8 cellular contexts compared by ENCODE assay signal in the genomic region with DNA sequence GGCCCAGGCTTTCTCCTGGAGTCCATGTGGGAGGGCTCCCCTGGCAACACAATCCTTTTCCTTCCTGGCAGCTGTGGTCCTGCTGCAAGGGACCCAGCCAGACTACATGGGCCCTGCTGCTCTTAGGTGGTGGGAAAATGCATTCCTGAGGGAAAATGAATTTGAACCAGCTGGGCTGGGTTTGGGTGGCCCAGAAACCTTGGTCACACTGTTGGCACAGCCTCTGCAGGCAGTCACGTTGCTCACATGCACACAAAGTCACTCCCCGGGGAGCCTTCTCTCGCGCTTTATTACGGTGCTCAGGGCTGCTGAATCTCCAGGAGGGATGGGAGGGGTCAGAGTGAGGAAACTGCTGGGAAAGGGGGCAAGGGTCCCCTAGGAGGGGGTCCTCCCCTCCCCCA. TPM values are rescaled to one million over a fixed set of nuclear protein-coding genes. Genes with fewer than 3 reads are reported as not detected.
DNase-seq lines count a peak whose midpoint lies in the region; TF ChIP-seq lines count a peak whose summit lies in the region.

No MANE protein-coding gene starts in this region.

- H3K36me3 Mint-ChIP-seq in Calu3 (ENCODE audit: insufficient read depth, unreplicated experiment): peaks cover 26% of the 10 kb centered on the region
- peaks cover 19% of the 10 kb centered on the region for H3K36me3 Mint-ChIP-seq in T-helper 2 cell treated with Interferon-gamma antibody and Interleukin-4, amounts not matched to agents 5 μg/mL and 100 μg/mL, for 36 hours (ENCODE audit: low read depth)

- WGBS in sigmoid colon, 2 donors: 16 to 29% methylated on average over 5 of the region's 5 CpGs

- no peak for TF ChIP-seq CTCF in Calu3 (IDR thresholded peaks at IDR 0.05; ENCODE audit: unreplicated experiment)
- no peak for TF ChIP-seq CTCF in sigmoid colon (IDR thresholded peaks at IDR 0.05)
- no peak for TF ChIP-seq CTCF in GM10266 (IDR thresholded peaks at IDR 0.05; ENCODE audit: control insufficient read depth, insufficient read depth, low read depth, missing control alignments)

- H3K4me3 Mint-ChIP-seq in Calu3 (ENCODE audit: low read depth, unreplicated experiment): no peak overlapping the region
- H3K4me3 Mint-ChIP-seq in T-helper 2 cell treated with Interferon-gamma antibody and Interleukin-4, amounts not matched to agents 5 μg/mL and 100 μg/mL, for 36 hours: no peak overlapping the region

- no TSS peak for BruUV-seq in Calu3 (replicated peaks; lab: Mats Ljungman, UMichigan)

- H3K9me3 ChIP-seq in SJCRH30 (replicated peaks) (no peaks in the 10 kb centered on the region), sigmoid colon (no peaks in the 10 kb centered on the region)

- H3K27ac ChIP-seq in SJCRH30 (peak overlapping the region; percentile 41), sigmoid colon (peak overlapping the region; percentile 61 to 90 (median 86))

- no peaks in the 10 kb centered on the region for H3K9me3 Mint-ChIP-seq in Calu3 (ENCODE audit: low read depth, unreplicated experiment)
- no peaks in the 10 kb centered on the region for H3K9me3 Mint-ChIP-seq in T-helper 2 cell treated with Interferon-gamma antibody and Interleukin-4, amounts not matched to agents 5 μg/mL and 100 μg/mL, for 36 hours

- CTCF ChIA-PET in Calu3 (lab: Charles Lee): interaction anchor here (2.2 kb wide), 1 partner anchor 22 kb away, joined by 13 read pairs; no protein-coding TSS in a partner anchor

- intact Hi-C loops in Calu3 (cut with micrococcal nuclease; ENCODE audit: unreplicated experiment) (no loop called here), sigmoid colon (cut with DNase I) (loop anchor here (2.0 kb wide), 1 partner anchor 41 kb away; no protein-coding TSS in a partner anchor)

- no peak for TF ChIP-seq POLR2A in sigmoid colon (IDR thresholded peaks at IDR 0.05)

- peak overlapping the region; percentile 88 for H3K27ac Mint-ChIP-seq in Calu3 (ENCODE audit: unreplicated experiment)
- no peak overlapping the region for H3K27ac Mint-ChIP-seq in T-helper 2 cell treated with Interferon-gamma antibody and Interleukin-4, amounts not matched to agents 5 μg/mL and 100 μg/mL, for 36 hours

- H3K4me1 Mint-ChIP-seq in Calu3 (ENCODE audit: low read depth, unreplicated experiment): peaks cover 85% of the 10 kb centered on the region
- peaks cover 61% of the 10 kb centered on the region for H3K4me1 Mint-ChIP-seq in T-helper 2 cell treated with Interferon-gamma antibody and Interleukin-4, amounts not matched to agents 5 μg/mL and 100 μg/mL, for 36 hours (ENCODE audit: low read depth)

- H3K4me3 ChIP-seq in SJCRH30: no peak overlapping the region
- H3K4me3 ChIP-seq in sigmoid colon: no peak overlapping the region

- H3K36me3 ChIP-seq in SJCRH30 (peaks cover 5% of the 10 kb centered on the region; the same call in 1 of the 2 replicates), sigmoid colon (no peaks in the 10 kb centered on the region)

- H3K4me1 ChIP-seq in SJCRH30: peaks cover 52% of the 10 kb centered on the region
- H3K4me1 ChIP-seq in sigmoid colon: peaks cover 0 to 100% (median 100%) of the 10 kb centered on the region in 4 donors

- no peaks in the 10 kb centered on the region for H3K27me3 Mint-ChIP-seq in Calu3 (ENCODE audit: unreplicated experiment)
- H3K27me3 Mint-ChIP-seq in T-helper 2 cell treated with Interferon-gamma antibody and Interleukin-4, amounts not matched to agents 5 μg/mL and 100 μg/mL, for 36 hours (ENCODE audit: low read depth): peaks cover 6% of the 10 kb centered on the region

- DNase-seq in Calu3 (no peak), SJCRH30 (peak; percentile 72 to 77), globus pallidus (ENCODE audit: low spot score) (peak; percentile 50), sigmoid colon (peak; percentile 75), GF-D8 (lab: John Stamatoyannopoulos, UW) (no peak), activated gamma-delta T cell (lab: John Stamatoyannopoulos, UW) (no peak), GM10266 (ENCODE audit: extremely low spot score) (no peak)
- DNase-seq in T-helper 2 cell treated with Interferon-gamma antibody and Interleukin-4, amounts not matched to agents 5 μg/mL and 100 μg/mL, for 36 hours (ENCODE audit: low spot score): no peak

- H3K27me3 ChIP-seq in SJCRH30 (no peaks in the 10 kb centered on the region), sigmoid colon (no peaks in the 10 kb centered on the region)

- no peak for TF ChIP-seq EP300 in sigmoid colon (IDR thresholded peaks at IDR 0.05)

RNA-seq across cellular contexts. Expression of a gene that starts 17.2 kb away (rescaled TPM):
- total RNA-seq in Calu3 (2022): 39.0 and 53.6 TPM in 2 replicates
- 20.9 and 22.4 TPM in 2 replicates for total RNA-seq in SJCRH30 (2014; rRNA removed; shearing (Covaris generic))
- total RNA-seq in sigmoid colon: 10 to 100 TPM; 34.4 to 67.9 (median 52.3) TPM
- 10 to 100 TPM; 16.9 to 26.8 (median 17.4) TPM for polyA plus RNA-seq in sigmoid colon

Comparison
In these comparisons a context has a peak if more than half of its experiments do, and no peak if none do; other contexts are left out.
1. DNase-seq: peak in SJCRH30 (2 of 2), globus pallidus (single experiment) and sigmoid colon (single experiment); none in Calu3 (single experiment), GF-D8 (single experiment), activated gamma-delta T cell (single experiment), T-helper 2 cell treated with Interferon-gamma antibody and Interleukin-4, amounts not matched to agents 5 μg/mL and 100 μg/mL, for 36 hours (single experiment) and GM10266 (single experiment).